12 cellular contexts compared by ENCODE assay signal in genomic region chr16:84820771-84821170, GRCh38. TPM values are rescaled to one million over a fixed set of nuclear protein-coding genes. Genes with fewer than 3 reads are reported as not detected.
DNase-seq lines count a peak whose midpoint lies in the region; ATAC-seq and TF ChIP-seq lines count a peak whose summit lies in the region.
"Had no signal": no experiment of that assay in that cellular context is flagged by ENCODE, and none has a peak within 500 bp of the region (broad histone marks: within the 10 kb centered on the region; RNA-seq: fewer than 3 reads in every experiment).

No MANE protein-coding gene starts in this region.

- peak overlapping the region; percentile 78 for H3K27ac ChIP-seq in suprapubic skin
- H3K27ac ChIP-seq: RWPE1 had no signal

- DNase-seq in activated CD4-positive, alpha-beta T cell treated with anti-CD3 and anti-CD28 coated beads, Interleukin-2, amount 10 ng/mL, durations not matched to agents 24 days and 14 days: no peak
- no peak for DNase-seq in activated CD4-positive, alpha-beta T cell treated with anti-CD3 and anti-CD28 coated beads, Interleukin-2, amount 50 U/mL, for 48 hours
- no peak for DNase-seq in chondrocyte (ENCODE audit: low spot score)
- DNase-seq in suprapubic skin (ENCODE audit: low spot score in 2 of 2): no peak
- DNase-seq: 8988T; activated CD4-positive, CD25-positive, alpha-beta regulatory T cell treated with anti-CD3 and anti-CD28 coated beads, Interleukin-2, amount 50 U/mL, for 72 hours; NCI-H2171 treated with DMSO at 0.1 percent for 48 hours had no signal

- TF ChIP-seq POLR2A in suprapubic skin (IDR thresholded peaks at IDR 0.05): no peak

- H3K27me3 Mint-ChIP-seq in activated CD4-positive, alpha-beta T cell treated with anti-CD3 and anti-CD28 coated beads, Interleukin-2, amount 10 ng/mL, durations not matched to agents 24 days and 14 days: peaks cover 47% of the 10 kb centered on the region
- peaks cover 4% of the 10 kb centered on the region for H3K27me3 Mint-ChIP-seq in chondrocyte (ENCODE audit: low read depth)

- peaks cover 22% of the 10 kb centered on the region for H3K4me1 ChIP-seq in mucosa of stomach (ENCODE audit: control insufficient read depth, insufficient read depth, low read length)
- H3K4me1 ChIP-seq in suprapubic skin: peaks cover 40% of the 10 kb centered on the region

- peak overlapping the region; percentile 75 for H3K4me3 Mint-ChIP-seq in activated CD4-positive, alpha-beta T cell treated with anti-CD3 and anti-CD28 coated beads, Interleukin-2, amount 10 ng/mL, durations not matched to agents 24 days and 14 days
- peak overlapping the region; percentile 81 for H3K4me3 Mint-ChIP-seq in chondrocyte (ENCODE audit: unreplicated experiment)

- H3K9me3 Mint-ChIP-seq in activated CD4-positive, alpha-beta T cell treated with anti-CD3 and anti-CD28 coated beads, Interleukin-2, amount 10 ng/mL, durations not matched to agents 24 days and 14 days: no peaks in the 10 kb centered on the region
- no peaks in the 10 kb centered on the region for H3K9me3 Mint-ChIP-seq in chondrocyte (ENCODE audit: low read depth)

- H3K27ac Mint-ChIP-seq in activated CD4-positive, alpha-beta T cell treated with anti-CD3 and anti-CD28 coated beads, Interleukin-2, amount 10 ng/mL, durations not matched to agents 24 days and 14 days: no peak overlapping the region
- H3K27ac Mint-ChIP-seq in chondrocyte (ENCODE audit: unreplicated experiment): no peak overlapping the region

- TF ChIP-seq CTCF in chondrocyte (IDR thresholded peaks at IDR 0.05) (no peak), suprapubic skin (IDR thresholded peaks at IDR 0.05) (no peak)

- ATAC-seq in HG02610 (IDR thresholded peaks at IDR 0.05; ENCODE audit: unreplicated experiment) (no peak), GM19452 (IDR thresholded peaks at IDR 0.05; ENCODE audit: unreplicated experiment) (no peak), HG02678 (IDR thresholded peaks at IDR 0.05; ENCODE audit: unreplicated experiment) (no peak)

- intact Hi-C loops in activated CD4-positive, alpha-beta T cell treated with anti-CD3 and anti-CD28 coated beads, Interleukin-2, amount 10 ng/mL, durations not matched to agents 24 days and 14 days (cut with micrococcal nuclease): no loop called here

- H3K4me3 ChIP-seq in mucosa of stomach (ENCODE audit: low read length) (peak overlapping the region; percentile 42), suprapubic skin (peak overlapping the region; percentile 57)

- H3K9me3 ChIP-seq in mucosa of stomach (ENCODE audit: control insufficient read depth, low read length) (no peaks in the 10 kb centered on the region), suprapubic skin (no peaks in the 10 kb centered on the region)

- H3K36me3 Mint-ChIP-seq in activated CD4-positive, alpha-beta T cell treated with anti-CD3 and anti-CD28 coated beads, Interleukin-2, amount 10 ng/mL, durations not matched to agents 24 days and 14 days (ENCODE audit: low read depth): no peaks in the 10 kb centered on the region
- no peaks in the 10 kb centered on the region for H3K36me3 Mint-ChIP-seq in chondrocyte (ENCODE audit: low read depth)

- no peak for TF ChIP-seq EP300 in suprapubic skin (IDR thresholded peaks at IDR 0.05)

- H3K9ac ChIP-seq in mucosa of stomach (ENCODE audit: low read length): peak overlapping the region; percentile 63

- peaks cover 10% of the 10 kb centered on the region for H3K27me3 ChIP-seq in mucosa of stomach (ENCODE audit: control insufficient read depth, insufficient read depth, low read length)
- H3K27me3 ChIP-seq in suprapubic skin: no peaks in the 10 kb centered on the region

- 30% methylated on average over 2 of the region's 12 CpGs for WGBS in suprapubic skin

- H3K36me3 ChIP-seq in mucosa of stomach (ENCODE audit: control insufficient read depth, insufficient read depth, low read length) (no peaks in the 10 kb centered on the region), suprapubic skin (no peaks in the 10 kb centered on the region)

- H3K4me1 Mint-ChIP-seq in activated CD4-positive, alpha-beta T cell treated with anti-CD3 and anti-CD28 coated beads, Interleukin-2, amount 10 ng/mL, durations not matched to agents 24 days and 14 days: peaks cover 6% of the 10 kb centered on the region
- H3K4me1 Mint-ChIP-seq in chondrocyte (ENCODE audit: low read depth): peaks cover 19% of the 10 kb centered on the region

RNA-seq across cellular contexts. Expression of gene CRISPLD2, which starts 1.0 kb away (rescaled TPM):
- total RNA-seq in activated CD4-positive, alpha-beta T cell treated with anti-CD3 and anti-CD28 coated beads, Interleukin-2, amount 10 ng/mL, durations not matched to agents 24 days and 14 days: 0.19 and 0.26 TPM in 2 replicates
- total RNA-seq in chondrocyte (1.7 to 12.1 TPM (median 11.7 TPM) in 3 replicates), suprapubic skin (100 to 1,000 TPM in 1 of 4 donors, 10 to 100 TPM in 3; 54.9 to 109 (median 63.4) TPM)
